ENCODE assay signal across 13 cellular contexts in the genomic region with DNA sequence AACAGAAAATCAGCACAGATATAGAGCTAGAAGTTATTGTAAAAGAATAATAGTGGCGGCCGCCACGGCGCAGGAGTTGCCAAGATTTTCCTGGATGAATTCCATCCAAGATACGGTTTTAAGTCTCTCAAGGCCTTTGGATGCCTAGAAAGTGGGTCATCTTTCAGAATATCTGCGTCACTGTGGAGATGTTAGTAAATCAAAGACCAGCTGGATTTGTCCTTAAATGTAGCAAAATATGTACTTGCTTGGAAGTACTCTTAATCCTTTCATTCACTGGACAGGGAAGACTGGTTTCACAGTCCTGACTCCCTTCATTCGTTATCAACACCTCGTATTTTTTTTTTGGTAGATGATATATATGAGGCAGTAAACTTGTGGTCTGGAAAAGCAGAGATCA.
DNase-seq lines count a peak whose midpoint lies in the region; ATAC-seq, FAIRE-seq and TF ChIP-seq lines count a peak whose summit lies in the region.
"Had no signal": no experiment of that assay in that cellular context is flagged by ENCODE, and none has a peak within 500 bp of the region (broad histone marks: within the 10 kb centered on the region; RNA-seq: fewer than 3 reads in every experiment).

No MANE protein-coding gene starts in this region.

- no peaks in the 10 kb centered on the region for H3K9me3 ChIP-seq in GM23248 (ENCODE audit: low read depth)
- H3K9me3 ChIP-seq in keratinocyte (ENCODE audit: control insufficient read depth, low read depth, low read length), result no peaks in the 10 kb centered on the region
- H3K9me3 ChIP-seq in smooth muscle cell (replicated peaks; ENCODE audit: low read depth), result no peaks in the 10 kb centered on the region

- POLR2A ChIA-PET in T-cell (lab: Charles Lee), result no interaction called here

- no peaks in the 10 kb centered on the region for H3K27me3 ChIP-seq in GM23248 (replicated peaks; ENCODE audit: insufficient read depth)
- H3K27me3 ChIP-seq in keratinocyte (ENCODE audit: control insufficient read depth, extremely low read depth, insufficient read depth, low read length), result no peaks in the 10 kb centered on the region
- no peaks in the 10 kb centered on the region for H3K27me3 ChIP-seq in smooth muscle cell (ENCODE audit: low read depth)

- dilution Hi-C loops in keratinocyte (cut with MboI; ENCODE audit: extremely low pct_ligation_motif_present, low sequenced_read_pairs), result no loop called here

- H3K36me3 ChIP-seq in GM23248 (ENCODE audit: low read depth) (no peaks in the 10 kb centered on the region), keratinocyte (ENCODE audit: control insufficient read depth in 2 of 2, extremely low read depth in 1 of 2, insufficient read depth in 2 of 2, low read length in 2 of 2) (no peaks in the 10 kb centered on the region), smooth muscle cell (ENCODE audit: low read depth) (no peaks in the 10 kb centered on the region)

- no peak for ATAC-seq in T-cell (replicated peaks in 1 of 4)
- no peak for ATAC-seq in GM21360 (IDR thresholded peaks at IDR 0.05; ENCODE audit: unreplicated experiment)
- ATAC-seq in HG02759 (IDR thresholded peaks at IDR 0.05; ENCODE audit: unreplicated experiment), result no peak
- ATAC-seq: activated T-helper 17 cell treated with anti-CD3 and anti-CD28 coated beads, Interleukin-2, amount 50 U/mL, for 72 hours had no signal

- CTCF ChIA-PET in T-cell (lab: Charles Lee), result interaction anchor here (0.6 to 0.7 kb wide), 2 partner anchors 777 to 1453 kb away, joined by 3 read pairs; no protein-coding TSS in a partner anchor

- H3K4me1 ChIP-seq in GM23248 (ENCODE audit: insufficient read depth), result peaks cover 14% of the 10 kb centered on the region
- H3K4me1 ChIP-seq in keratinocyte (ENCODE audit: control insufficient read depth, extremely low read depth, insufficient read depth, low read length), result no peaks in the 10 kb centered on the region
- H3K4me1 ChIP-seq in smooth muscle cell (ENCODE audit: low read depth), result peaks cover 10% of the 10 kb centered on the region

- H3K4me3 ChIP-seq in GM23248 (no peak overlapping the region), keratinocyte (ENCODE audit: control insufficient read depth in 2 of 3, extremely low read depth in 1 of 3, insufficient read depth in 2 of 3, low read depth in 1 of 3, low read length in 3 of 3) (no peak overlapping the region), smooth muscle cell (peak overlapping the region; percentile 25)

- no peak overlapping the region for H3K27ac Mint-ChIP-seq in T-cell
- H3K27ac Mint-ChIP-seq: activated T-helper 17 cell treated with anti-CD3 and anti-CD28 coated beads, Interleukin-2, amount 50 U/mL, for 72 hours had no signal

- H3K9me1 ChIP-seq in keratinocyte (ENCODE audit: control insufficient read depth, extremely low read depth, insufficient read depth, low read length), result no peaks in the 10 kb centered on the region

- H3K9ac ChIP-seq in GM23248, result no peak overlapping the region
- no peak overlapping the region for H3K9ac ChIP-seq in keratinocyte (ENCODE audit: control insufficient read depth, extremely low read depth, insufficient read depth, low read length)
- peak overlapping the region; percentile 45 for H3K9ac ChIP-seq in smooth muscle cell (ENCODE audit: low read depth)

- no peaks in the 10 kb centered on the region for H3K36me3 Mint-ChIP-seq in T-cell

- no peak overlapping the region for H3K27ac ChIP-seq in GM23248
- peak overlapping the region; percentile 40 for H3K27ac ChIP-seq in caudate nucleus (ENCODE audit: low read depth, low read length)
- no peak overlapping the region for H3K27ac ChIP-seq in keratinocyte (ENCODE audit: control insufficient read depth, insufficient read depth, low read length)
- H3K27ac ChIP-seq in smooth muscle cell (ENCODE audit: low read depth), result peak overlapping the region; percentile 87

- H3K4me1 Mint-ChIP-seq in T-cell, result peaks cover 15 to 18% (median 16%) of the 10 kb centered on the region in 3 donors

- FAIRE-seq in keratinocyte (lab: Jason Lieb, UNC), result no peak

- H3F3A ChIP-seq in GM23248 (ENCODE audit: insufficient read depth), result 0 out of 2 replicates have a peak, but pooled peaks cover 10% of the 10 kb centered on the region
- H3F3A ChIP-seq in smooth muscle cell (ENCODE audit: low read depth), result peaks cover 22% of the 10 kb centered on the region

- TF ChIP-seq CTCF in keratinocyte (optimal IDR thresholded peaks at IDR 0.05 in 1 of 3, IDR thresholded peaks at IDR 0.05 in 1 of 3, conservative IDR thresholded peaks at IDR 0.05 in 1 of 3; ENCODE audit: extremely low read depth in 1 of 3, insufficient read depth in 2 of 3, low read length in 3 of 3) (no peak), smooth muscle cell (IDR thresholded peaks at IDR 0.05; ENCODE audit: borderline replicate concordance, insufficient read depth, poor library complexity, severe bottlenecking) (no peak)

- no peaks in the 10 kb centered on the region for H3K9me3 Mint-ChIP-seq in T-cell
- H3K9me3 Mint-ChIP-seq: activated T-helper 17 cell treated with anti-CD3 and anti-CD28 coated beads, Interleukin-2, amount 50 U/mL, for 72 hours had no signal

- 3 to 4% methylated on average over 8 of the region's 8 CpGs for WGBS in GM23248 (ENCODE audit: low coverage in 1 of 2, low lambda C conversion rate in 2 of 2, missing lambda C conversion rate in 2 of 2), 2 experiments
- 15% methylated on average over 8 of the region's 8 CpGs for WGBS in smooth muscle cell (ENCODE audit: low lambda C conversion rate)

- H3K79me2 ChIP-seq in GM23248 (ENCODE audit: insufficient read depth) (no peaks in the 10 kb centered on the region), keratinocyte (ENCODE audit: control insufficient read depth, insufficient read depth, low read length) (no peaks in the 10 kb centered on the region), smooth muscle cell (ENCODE audit: low read depth) (no peaks in the 10 kb centered on the region)

- H3K4me2 ChIP-seq in GM23248 (ENCODE audit: unreplicated experiment) (peak overlapping the region; percentile 17), keratinocyte (ENCODE audit: control insufficient read depth, extremely low read depth, insufficient read depth, low read depth, low read length) (no peak overlapping the region), smooth muscle cell (peak overlapping the region; percentile 80)

- in situ Hi-C loops in GM23248 (cut with MboI), result no loop called here

- peaks cover 35 to 53% of the 10 kb centered on the region in 2 donors for H3K27me3 Mint-ChIP-seq in T-cell

- DNase-seq in GM23248 (peak; percentile 78), caudate nucleus (lab: John Stamatoyannopoulos, UW) (no peak), keratinocyte (ENCODE audit: low read depth, low spot score) (no peak), smooth muscle cell (lab: John Stamatoyannopoulos, UW; ENCODE audit: unreplicated experiment) (no peak), T-cell (no peak)
- DNase-seq in central memory CD4-positive, alpha-beta T cell, result no peak
- DNase-seq: activated CD4-positive, CD25-positive, alpha-beta regulatory T cell treated with anti-CD3 and anti-CD28 coated beads, Interleukin-2, amount 50 U/mL, for 72 hours; COR-L47; NCI-H2227 treated with DMSO at 0.1 percent for 48 hours; SIG-M5 had no signal

- H3K4me3 Mint-ChIP-seq in T-cell, result no peak overlapping the region
- H3K4me3 Mint-ChIP-seq: activated T-helper 17 cell treated with anti-CD3 and anti-CD28 coated beads, Interleukin-2, amount 50 U/mL, for 72 hours had no signal

- H3K9me2 ChIP-seq in GM23248 (ENCODE audit: insufficient read depth), result no peaks in the 10 kb centered on the region

- H4K20me1 ChIP-seq in GM23248 (ENCODE audit: insufficient read depth) (no peaks in the 10 kb centered on the region), keratinocyte (ENCODE audit: control insufficient read depth, extremely low read depth, insufficient read depth, low read length) (no peaks in the 10 kb centered on the region), smooth muscle cell (ENCODE audit: low read depth) (no peaks in the 10 kb centered on the region)

- H2AFZ ChIP-seq in GM23248 (no peak overlapping the region), keratinocyte (ENCODE audit: control insufficient read depth, low read length) (peak overlapping the region; percentile 3), smooth muscle cell (ENCODE audit: low read depth) (no peak overlapping the region)

Comparison
In these comparisons a context has a peak if more than half of its experiments do, and no peak if none do; other contexts are left out.
1. H3K27ac ChIP-seq: peak in caudate nucleus (single experiment) and smooth muscle cell (single experiment); none in GM23248 (single experiment) and keratinocyte (single experiment).